Comparison of ENCODE assay signal across 16 cellular contexts in genomic region chr6:20411953-20412352, GRCh38. TPM values are rescaled to one million over a fixed set of nuclear protein-coding genes. Genes with fewer than 3 reads are reported as not detected.
A peak's percentile ranks its signal among the peaks of the same experiment; 100 is the strongest.
DNase-seq lines count a peak whose midpoint lies in the region; ATAC-seq and TF ChIP-seq lines count a peak whose summit lies in the region.
"Had no signal": no experiment of that assay in that cellular context is flagged by ENCODE, and none has a peak within 500 bp of the region (broad histone marks: within the 10 kb centered on the region; RNA-seq: fewer than 3 reads in every experiment).

No MANE protein-coding gene starts in this region.

- peaks cover 80% of the 10 kb centered on the region for H3K36me3 ChIP-seq in BLaER1
- peaks cover 0 to 8% (median 0%) of the 10 kb centered on the region in 9 donors for H3K36me3 ChIP-seq in heart right ventricle

- H3K4me3 ChIP-seq in BLaER1: no peak overlapping the region
- H3K4me3 ChIP-seq in heart right ventricle: no peak overlapping the region
- H3K4me3 ChIP-seq: mucosa of descending colon, SK-N-MC had no signal

- TF ChIP-seq CTCF in CD14-positive monocyte (IDR thresholded peaks at IDR 0.05): no peak
- no peak for TF ChIP-seq CTCF in heart right ventricle (IDR thresholded peaks at IDR 0.05)

- intact Hi-C loops in CD14-positive monocyte (cut with micrococcal nuclease) (no loop called here), heart right ventricle (cut with DNase I) (no loop called here)

- H4K20me1 ChIP-seq in BLaER1: peaks cover 100% of the 10 kb centered on the region

- H3K27ac Mint-ChIP-seq in CD14-positive monocyte (peak overlapping the region in 4 of 7 donors; percentile 6 to 87 (median 78)), memory B cell (peak overlapping the region; percentile 40)
- peak overlapping the region; percentile 62 for H3K27ac Mint-ChIP-seq in activated naive CD8-positive, alpha-beta T cell treated with anti-CD3 and anti-CD28 coated beads, Interleukin-2, amount 10 ng/mL, durations not matched to agents 7 days and 5 days

- peaks cover 88% of the 10 kb centered on the region for H3K4me1 Mint-ChIP-seq in CD14-positive monocyte
- peaks cover 66% of the 10 kb centered on the region for H3K4me1 Mint-ChIP-seq in activated naive CD8-positive, alpha-beta T cell treated with anti-CD3 and anti-CD28 coated beads, Interleukin-2, amount 10 ng/mL, durations not matched to agents 7 days and 5 days
- H3K4me1 Mint-ChIP-seq in memory B cell: peaks cover 30% of the 10 kb centered on the region

- no peak overlapping the region for H3K27ac ChIP-seq in BLaER1
- peak overlapping the region in 1 of 10 donors; percentile 3 for H3K27ac ChIP-seq in heart right ventricle
- H3K27ac ChIP-seq: SK-N-MC had no signal

- H3K4me3 Mint-ChIP-seq in CD14-positive monocyte: no peak overlapping the region
- no peak overlapping the region for H3K4me3 Mint-ChIP-seq in activated naive CD8-positive, alpha-beta T cell treated with anti-CD3 and anti-CD28 coated beads, Interleukin-2, amount 10 ng/mL, durations not matched to agents 7 days and 5 days
- H3K4me3 Mint-ChIP-seq in memory B cell: no peak overlapping the region

- H3K9ac ChIP-seq in BLaER1: no peak overlapping the region; the same call in 1 of the 2 replicates

- POLR2A ChIA-PET in activated naive CD8-positive, alpha-beta T cell treated with anti-CD3 and anti-CD28 coated beads, Interleukin-2, amount 10 ng/mL, durations not matched to agents 7 days and 5 days (lab: Charles Lee): no interaction called here

- H3K36me3 Mint-ChIP-seq in CD14-positive monocyte: peaks cover 21 to 27% of the 10 kb centered on the region in 2 donors
- peaks cover 32% of the 10 kb centered on the region for H3K36me3 Mint-ChIP-seq in activated naive CD8-positive, alpha-beta T cell treated with anti-CD3 and anti-CD28 coated beads, Interleukin-2, amount 10 ng/mL, durations not matched to agents 7 days and 5 days
- peaks cover 5% of the 10 kb centered on the region for H3K36me3 Mint-ChIP-seq in memory B cell

- peaks cover 0 to 2% (median 0%) of the 10 kb centered on the region in 3 donors for H3K27me3 Mint-ChIP-seq in CD14-positive monocyte (ENCODE audit: low read depth in 3 of 3)
- H3K27me3 Mint-ChIP-seq in activated naive CD8-positive, alpha-beta T cell treated with anti-CD3 and anti-CD28 coated beads, Interleukin-2, amount 10 ng/mL, durations not matched to agents 7 days and 5 days: no peaks in the 10 kb centered on the region
- H3K27me3 Mint-ChIP-seq in memory B cell: no peaks in the 10 kb centered on the region

- H3K9me3 Mint-ChIP-seq in CD14-positive monocyte (no peaks in the 10 kb centered on the region), memory B cell (no peaks in the 10 kb centered on the region)
- H3K9me3 Mint-ChIP-seq in activated naive CD8-positive, alpha-beta T cell treated with anti-CD3 and anti-CD28 coated beads, Interleukin-2, amount 10 ng/mL, durations not matched to agents 7 days and 5 days: no peaks in the 10 kb centered on the region

- H3K4me2 ChIP-seq in BLaER1: peak overlapping the region; percentile 90

- 86 to 90% methylated on average over 6 of the region's 6 CpGs for WGBS in heart right ventricle, 2 donors

- H3K27me3 ChIP-seq in BLaER1: no peaks in the 10 kb centered on the region
- H3K27me3 ChIP-seq in heart right ventricle: no peaks in the 10 kb centered on the region

- DNase-seq in CD14-positive monocyte (ENCODE audit: low spot score) (no peak), memory B cell (ENCODE audit: low spot score in 2 of 2) (no peak), inferior parietal cortex (ENCODE audit: extremely low spot score) (no peak), heart right ventricle (no peak)
- DNase-seq in activated naive CD8-positive, alpha-beta T cell treated with anti-CD3 and anti-CD28 coated beads, Interleukin-2, amount 10 ng/mL, durations not matched to agents 7 days and 5 days: no peak
- DNase-seq: activated effector memory CD4-positive, alpha-beta T cell treated with anti-CD3 and anti-CD28 coated beads, Interleukin-2, amount 50 U/mL, for 16 hours; left ventricle myocardium superior; mucosa of descending colon; NCI-H524 treated with DMSO at 0.1 percent for 48 hours; stimulated activated CD4-positive, alpha-beta T cell treated with anti-CD3 and anti-CD28 coated beads, Interleukin-4, amount 100 ng/mL, for 24 hours; T1000 had no signal

- H3K9me3 ChIP-seq in BLaER1 (no peaks in the 10 kb centered on the region), heart right ventricle (no peaks in the 10 kb centered on the region)
- H3K9me3 ChIP-seq: mucosa of descending colon had no signal

- ATAC-seq in activated naive CD8-positive, alpha-beta T cell treated with anti-CD3 and anti-CD28 coated beads, Interleukin-2, amount 10 ng/mL, durations not matched to agents 7 days and 5 days (ENCODE audit: low read depth): no peak
- ATAC-seq in memory B cell (ENCODE audit: low read depth) (no peak), GM21381 (IDR thresholded peaks at IDR 0.05; ENCODE audit: unreplicated experiment) (no peak), HG03378 (IDR thresholded peaks at IDR 0.05; ENCODE audit: unreplicated experiment) (no peak), heart right ventricle (no peak)
- ATAC-seq: activated CD4-positive, CD25-positive, alpha-beta regulatory T cell treated with anti-CD3 and anti-CD28 coated beads, Interleukin-2, amount 50 U/mL, for 24 hours; mucosa of descending colon had no signal

- peaks cover 94% of the 10 kb centered on the region for H3K4me1 ChIP-seq in BLaER1
- peaks cover 0 to 73% (median 14%) of the 10 kb centered on the region in 9 donors for H3K4me1 ChIP-seq in heart right ventricle

RNA-seq across cellular contexts. Expression of gene E2F3, which starts 10.3 kb away (rescaled TPM):
- polyA plus RNA-seq in CD14-positive monocyte (1 to 10 TPM; 7.5 to 8.9 TPM), heart right ventricle (1 to 10 TPM; 2.5 to 4.3 TPM)
- 10 to 100 TPM; 26.8 to 28.0 TPM for total RNA-seq in activated naive CD8-positive, alpha-beta T cell treated with anti-CD3 and anti-CD28 coated beads, Interleukin-2, amount 10 ng/mL, durations not matched to agents 7 days and 5 days
- 10 to 100 TPM in 2 of 10 donors, 1 to 10 TPM in 8; 6.1 to 11.9 (median 8.1) TPM for total RNA-seq in heart right ventricle
